In the genomic region with DNA sequence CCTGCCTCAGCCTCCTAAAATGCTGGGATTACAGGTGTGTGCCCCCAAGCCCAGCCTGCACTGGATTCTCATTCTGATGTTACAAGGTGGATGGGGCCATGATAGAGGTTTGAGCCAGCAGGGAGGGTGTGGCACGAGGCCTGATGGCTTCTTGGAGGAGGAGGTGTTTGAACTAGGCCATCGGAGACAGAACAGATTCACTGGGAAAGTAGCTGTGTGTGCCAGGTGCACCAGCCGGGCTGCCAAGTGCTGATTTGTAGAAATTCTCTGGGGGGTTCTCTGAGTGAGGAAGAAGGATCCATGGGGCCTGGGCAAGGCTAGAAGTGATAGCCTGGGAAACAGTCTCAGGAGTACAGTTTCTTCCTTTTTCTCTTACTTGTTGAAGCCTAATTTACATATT, we compare ENCODE assay signal across 15 cellular contexts. TPM values are rescaled to one million over a fixed set of nuclear protein-coding genes. Genes with fewer than 3 reads are reported as not detected.
A peak's percentile ranks its signal among the peaks of the same experiment; 100 is the strongest.
DNase-seq lines count a peak whose midpoint lies in the region; ATAC-seq lines count a peak whose summit lies in the region.
"Had no signal": no experiment of that assay in that cellular context is flagged by ENCODE, and none has a peak within 500 bp of the region (broad histone marks: within the 10 kb centered on the region; RNA-seq: fewer than 3 reads in every experiment).

No MANE protein-coding gene starts in this region.

- H3K27me3 ChIP-seq in muscle layer of colon (ENCODE audit: control insufficient read depth in 1 of 2, insufficient read depth in 2 of 2, low read length in 2 of 2) = no peaks in the 10 kb centered on the region
- H3K27me3 ChIP-seq in SJCRH30 = no peaks in the 10 kb centered on the region
- H3K27me3 ChIP-seq: gastrocnemius medialis, thyroid gland had no signal

- DNase-seq in activated naive CD8-positive, alpha-beta T cell treated with anti-CD3 and anti-CD28 coated beads, Interleukin-2, amount 10 ng/mL, durations not matched to agents 7 days and 5 days = no peak
- no peak for DNase-seq in activated naive CD8-positive, alpha-beta T cell treated with anti-CD3 and anti-CD28 coated beads for 36 hours
- DNase-seq in activated T-helper 1 cell treated with anti-CD3 and anti-CD28 coated beads, Interleukin-12 subunit alpha, Interleukin-12 subunit beta, Interleukin-2, Interleukin-4 antibody, amounts not matched to agents 30 ng/mL and 10 ng/mL and 1 ng/mL, durations not matched to agents 14 hours and 24 hours and 36 hours (ENCODE audit: low spot score) = no peak
- DNase-seq in SJCRH30 (no peak), EL (no peak)
- DNase-seq: activated CD4-positive, alpha-beta T cell treated with anti-CD3 and anti-CD28 coated beads, Interleukin-2, amount 10 ng/mL, durations not matched to agents 7 days and 5 days; cortex of kidney; gastrocnemius medialis; Kasumi-1; NCI-H1105; thyroid gland had no signal

- H3K4me1 ChIP-seq in muscle layer of colon (ENCODE audit: insufficient read depth, low read length) (peaks cover 18% of the 10 kb centered on the region), SJCRH30 (peaks cover 4% of the 10 kb centered on the region)

- no peak overlapping the region for H3K4me3 Mint-ChIP-seq in activated naive CD8-positive, alpha-beta T cell treated with anti-CD3 and anti-CD28 coated beads, Interleukin-2, amount 10 ng/mL, durations not matched to agents 7 days and 5 days
- no peak overlapping the region for H3K4me3 Mint-ChIP-seq in activated naive CD8-positive, alpha-beta T cell treated with anti-CD3 and anti-CD28 coated beads for 36 hours
- H3K4me3 Mint-ChIP-seq in activated T-helper 1 cell treated with anti-CD3 and anti-CD28 coated beads, Interleukin-12 subunit alpha, Interleukin-12 subunit beta, Interleukin-2, Interleukin-4 antibody, amounts not matched to agents 30 ng/mL and 10 ng/mL and 1 ng/mL, durations not matched to agents 14 hours and 24 hours and 36 hours = no peak overlapping the region
- H3K4me3 Mint-ChIP-seq: activated CD4-positive, alpha-beta T cell treated with anti-CD3 and anti-CD28 coated beads, Interleukin-2, amount 10 ng/mL, durations not matched to agents 7 days and 5 days had no signal

- peak overlapping the region; percentile 14 for H3K27ac ChIP-seq in muscle layer of colon (ENCODE audit: low read depth, low read length)
- no peak overlapping the region for H3K27ac ChIP-seq in SJCRH30
- H3K27ac ChIP-seq: thyroid gland had no signal

- H3K9ac ChIP-seq in muscle layer of colon (ENCODE audit: low read length) = no peak overlapping the region

- peak overlapping the region; percentile 34 for H3K27ac Mint-ChIP-seq in activated naive CD8-positive, alpha-beta T cell treated with anti-CD3 and anti-CD28 coated beads, Interleukin-2, amount 10 ng/mL, durations not matched to agents 7 days and 5 days
- no peak overlapping the region for H3K27ac Mint-ChIP-seq in activated naive CD8-positive, alpha-beta T cell treated with anti-CD3 and anti-CD28 coated beads for 36 hours
- H3K27ac Mint-ChIP-seq in activated T-helper 1 cell treated with anti-CD3 and anti-CD28 coated beads, Interleukin-12 subunit alpha, Interleukin-12 subunit beta, Interleukin-2, Interleukin-4 antibody, amounts not matched to agents 30 ng/mL and 10 ng/mL and 1 ng/mL, durations not matched to agents 14 hours and 24 hours and 36 hours = peak overlapping the region; percentile 29
- H3K27ac Mint-ChIP-seq: activated naive CD4-positive, alpha-beta T cell treated with anti-CD3 and anti-CD28 coated beads, Interleukin-2, amount 50 U/mL, for 72 hours had no signal

- no peaks in the 10 kb centered on the region for H3K9me3 ChIP-seq in muscle layer of colon (ENCODE audit: low read length)
- peaks cover 5% of the 10 kb centered on the region; the same call in 1 of the 2 replicates for H3K9me3 ChIP-seq in SJCRH30 (replicated peaks)
- H3K9me3 ChIP-seq: gastrocnemius medialis, thyroid gland had no signal

- no peaks in the 10 kb centered on the region for H3K9me3 Mint-ChIP-seq in activated naive CD8-positive, alpha-beta T cell treated with anti-CD3 and anti-CD28 coated beads, Interleukin-2, amount 10 ng/mL, durations not matched to agents 7 days and 5 days
- H3K9me3 Mint-ChIP-seq in activated naive CD8-positive, alpha-beta T cell treated with anti-CD3 and anti-CD28 coated beads for 36 hours = no peaks in the 10 kb centered on the region
- H3K9me3 Mint-ChIP-seq in activated T-helper 1 cell treated with anti-CD3 and anti-CD28 coated beads, Interleukin-12 subunit alpha, Interleukin-12 subunit beta, Interleukin-2, Interleukin-4 antibody, amounts not matched to agents 30 ng/mL and 10 ng/mL and 1 ng/mL, durations not matched to agents 14 hours and 24 hours and 36 hours = no peaks in the 10 kb centered on the region
- H3K9me3 Mint-ChIP-seq: activated CD4-positive, alpha-beta T cell treated with anti-CD3 and anti-CD28 coated beads, Interleukin-2, amount 10 ng/mL, durations not matched to agents 7 days and 5 days; activated naive CD4-positive, alpha-beta T cell treated with anti-CD3 and anti-CD28 coated beads, Interleukin-2, amount 50 U/mL, for 72 hours had no signal

- H3K36me3 ChIP-seq in muscle layer of colon (ENCODE audit: insufficient read depth, low read length) (no peaks in the 10 kb centered on the region), SJCRH30 (no peaks in the 10 kb centered on the region)
- H3K36me3 ChIP-seq: gastrocnemius medialis, thyroid gland had no signal

- no peaks in the 10 kb centered on the region for H3K27me3 Mint-ChIP-seq in activated naive CD8-positive, alpha-beta T cell treated with anti-CD3 and anti-CD28 coated beads, Interleukin-2, amount 10 ng/mL, durations not matched to agents 7 days and 5 days
- H3K27me3 Mint-ChIP-seq in activated naive CD8-positive, alpha-beta T cell treated with anti-CD3 and anti-CD28 coated beads for 36 hours = no peaks in the 10 kb centered on the region
- no peaks in the 10 kb centered on the region for H3K27me3 Mint-ChIP-seq in activated T-helper 1 cell treated with anti-CD3 and anti-CD28 coated beads, Interleukin-12 subunit alpha, Interleukin-12 subunit beta, Interleukin-2, Interleukin-4 antibody, amounts not matched to agents 30 ng/mL and 10 ng/mL and 1 ng/mL, durations not matched to agents 14 hours and 24 hours and 36 hours (ENCODE audit: insufficient read depth)

- no peak for ATAC-seq in activated naive CD8-positive, alpha-beta T cell treated with anti-CD3 and anti-CD28 coated beads, Interleukin-2, amount 10 ng/mL, durations not matched to agents 7 days and 5 days (ENCODE audit: low read depth)
- ATAC-seq in esophagus mucosa = no peak
- no peak for ATAC-seq in HG02840 (IDR thresholded peaks at IDR 0.05; ENCODE audit: low FRiP score, unreplicated experiment)
- ATAC-seq: activated naive CD4-positive, alpha-beta T cell treated with anti-CD3 and anti-CD28 coated beads, Interleukin-2, amount 50 U/mL, for 72 hours; gastrocnemius medialis had no signal

- intact Hi-C loops in activated T-helper 1 cell treated with anti-CD3 and anti-CD28 coated beads, Interleukin-12 subunit alpha, Interleukin-12 subunit beta, Interleukin-2, Interleukin-4 antibody, amounts not matched to agents 30 ng/mL and 10 ng/mL and 1 ng/mL, durations not matched to agents 14 hours and 24 hours and 36 hours (cut with micrococcal nuclease) = no loop called here

- POLR2A ChIA-PET in activated naive CD8-positive, alpha-beta T cell treated with anti-CD3 and anti-CD28 coated beads, Interleukin-2, amount 10 ng/mL, durations not matched to agents 7 days and 5 days (lab: Charles Lee) = interaction anchor here (3.0 kb wide), 1 partner anchor 11 kb away, joined by 30 read pairs; no protein-coding TSS in a partner anchor

- H3K4me1 Mint-ChIP-seq in activated naive CD8-positive, alpha-beta T cell treated with anti-CD3 and anti-CD28 coated beads, Interleukin-2, amount 10 ng/mL, durations not matched to agents 7 days and 5 days = peaks cover 30% of the 10 kb centered on the region
- peaks cover 17% of the 10 kb centered on the region for H3K4me1 Mint-ChIP-seq in activated naive CD8-positive, alpha-beta T cell treated with anti-CD3 and anti-CD28 coated beads for 36 hours
- H3K4me1 Mint-ChIP-seq in activated T-helper 1 cell treated with anti-CD3 and anti-CD28 coated beads, Interleukin-12 subunit alpha, Interleukin-12 subunit beta, Interleukin-2, Interleukin-4 antibody, amounts not matched to agents 30 ng/mL and 10 ng/mL and 1 ng/mL, durations not matched to agents 14 hours and 24 hours and 36 hours (ENCODE audit: low read depth) = peaks cover 33% of the 10 kb centered on the region

- peaks cover 4% of the 10 kb centered on the region for H3K36me3 Mint-ChIP-seq in activated naive CD8-positive, alpha-beta T cell treated with anti-CD3 and anti-CD28 coated beads, Interleukin-2, amount 10 ng/mL, durations not matched to agents 7 days and 5 days
- no peaks in the 10 kb centered on the region for H3K36me3 Mint-ChIP-seq in activated naive CD8-positive, alpha-beta T cell treated with anti-CD3 and anti-CD28 coated beads for 36 hours
- H3K36me3 Mint-ChIP-seq in activated T-helper 1 cell treated with anti-CD3 and anti-CD28 coated beads, Interleukin-12 subunit alpha, Interleukin-12 subunit beta, Interleukin-2, Interleukin-4 antibody, amounts not matched to agents 30 ng/mL and 10 ng/mL and 1 ng/mL, durations not matched to agents 14 hours and 24 hours and 36 hours (ENCODE audit: low read depth) = no peaks in the 10 kb centered on the region
- H3K36me3 Mint-ChIP-seq: activated naive CD4-positive, alpha-beta T cell treated with anti-CD3 and anti-CD28 coated beads, Interleukin-2, amount 50 U/mL, for 72 hours had no signal

- no peak overlapping the region for H3K4me3 ChIP-seq in muscle layer of colon (ENCODE audit: low read depth in 1 of 2, low read length in 2 of 2)
- no peak overlapping the region for H3K4me3 ChIP-seq in SJCRH30
- H3K4me3 ChIP-seq: gastrocnemius medialis, thyroid gland had no signal

RNA-seq across cellular contexts. Expression of gene STXBP1, which starts 31.2 kb away (rescaled TPM):
- 10 to 100 TPM; 19.8 to 21.7 TPM for total RNA-seq in activated naive CD8-positive, alpha-beta T cell treated with anti-CD3 and anti-CD28 coated beads, Interleukin-2, amount 10 ng/mL, durations not matched to agents 7 days and 5 days
- 10 to 100 TPM; 18.8 to 19.9 TPM for total RNA-seq in activated naive CD8-positive, alpha-beta T cell treated with anti-CD3 and anti-CD28 coated beads for 36 hours
- total RNA-seq in activated T-helper 1 cell treated with anti-CD3 and anti-CD28 coated beads, Interleukin-12 subunit alpha, Interleukin-12 subunit beta, Interleukin-2, Interleukin-4 antibody, amounts not matched to agents 30 ng/mL and 10 ng/mL and 1 ng/mL, durations not matched to agents 14 hours and 24 hours and 36 hours = 26.1 and 32.9 TPM in 2 replicates
- 10.1 TPM for total RNA-seq in esophagus mucosa
- total RNA-seq in SJCRH30 (2014; rRNA removed; shearing (Covaris generic)) = 3.6 and 5.2 TPM in 2 replicates
